Comparison of ENCODE assay signal across 9 cellular contexts in the genomic region with DNA sequence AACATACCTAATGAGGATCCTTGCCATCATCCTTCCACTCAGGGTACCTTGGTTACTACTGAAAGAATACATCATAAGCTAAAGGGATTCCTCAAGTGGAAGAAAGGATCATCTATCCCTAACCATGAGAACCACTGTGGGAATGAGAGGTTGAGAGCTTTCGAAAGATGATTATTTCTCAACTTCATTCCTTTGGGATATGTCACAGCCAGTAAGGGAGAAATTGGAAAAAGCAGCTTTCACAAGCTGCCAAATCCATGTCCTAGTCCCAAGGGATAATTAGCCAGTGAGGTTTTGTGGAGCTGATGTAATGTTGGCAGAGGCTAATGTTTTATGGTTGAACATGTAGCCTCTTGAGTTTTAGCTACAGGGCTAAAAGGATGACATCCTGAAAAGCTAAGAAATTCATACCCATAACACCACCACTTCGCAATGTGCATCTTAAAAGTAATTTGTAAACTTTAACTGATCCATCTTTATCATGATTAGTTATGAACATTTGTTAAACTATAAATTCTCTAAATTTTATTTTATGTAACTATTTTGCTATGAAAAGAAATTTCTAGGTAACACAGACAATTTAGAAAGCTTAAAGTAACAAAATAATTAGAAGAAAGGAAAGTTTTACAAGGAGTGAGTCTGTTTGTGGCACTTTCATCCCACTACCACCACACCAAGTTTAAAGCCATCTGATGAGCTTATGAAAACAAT.
DNase-seq lines count a peak whose midpoint lies in the region; ATAC-seq, FAIRE-seq and TF ChIP-seq lines count a peak whose summit lies in the region.
"Had no signal": no experiment of that assay in that cellular context is flagged by ENCODE, and none has a peak within 500 bp of the region (broad histone marks: within the 10 kb centered on the region; RNA-seq: fewer than 3 reads in every experiment).

No MANE protein-coding gene starts in this region.

- no peak for TF ChIP-seq CTCF in astrocyte of the spinal cord (IDR thresholded peaks at IDR 0.05; ENCODE audit: low read depth, low read length)
- TF ChIP-seq CTCF in GM13976 (IDR thresholded peaks at IDR 0.05; ENCODE audit: borderline replicate concordance, control extremely low read depth, extremely low read depth, insufficient read depth, missing control alignments): no peak

- ATAC-seq in GM19324 (IDR thresholded peaks at IDR 0.05; ENCODE audit: low FRiP score, unreplicated experiment) (no peak), HG03432 (IDR thresholded peaks at IDR 0.05; ENCODE audit: unreplicated experiment) (no peak)
- ATAC-seq: activated T-cell treated with anti-CD3 and anti-CD28 coated beads, Interleukin-2, amount 50 U/mL, for 4 hours had no signal

- in situ Hi-C loops in astrocyte of the spinal cord (cut with HindIII; ENCODE audit: low sequenced_read_pairs): no loop called here
- in situ Hi-C loops in GM13976 (cut with MboI; ENCODE audit: low sequenced_read_pairs, unreplicated experiment): no loop called here

- peak overlapping the region; percentile 41 for H3K27ac ChIP-seq in temporal lobe (ENCODE audit: low read depth, low read length)

- DNase-seq in HTR-8/SVneo (ENCODE audit: insufficient read length, low spot score) (no peak), astrocyte of the spinal cord (ENCODE audit: low read depth, low spot score) (peak; percentile 96), kidney glomerular epithelial cell (lab: John Stamatoyannopoulos, UW) (peak; percentile 89), GM13976 (ENCODE audit: low spot score) (no peak), NK-92 (lab: John Stamatoyannopoulos, UW; ENCODE audit: unreplicated experiment) (no peak)
- DNase-seq: activated T-cell treated with anti-CD3 and anti-CD28 coated beads, Interleukin-2, amount 50 U/mL, for 4 hours had no signal

- H3K4me3 ChIP-seq in astrocyte of the spinal cord (ENCODE audit: low read depth, low read length): no peak overlapping the region

- FAIRE-seq in HTR-8/SVneo (lab: Jason Lieb, UNC): peak; percentile 16

Comparison
In these comparisons a context has a peak if more than half of its experiments do, and no peak if none do; other contexts are left out.
1. DNase-seq: peak in astrocyte of the spinal cord (single experiment) and kidney glomerular epithelial cell (single experiment); none in HTR-8/SVneo (single experiment), GM13976 (single experiment) and NK-92 (single experiment).